In genomic region chr14:50559990-50560928, GRCh38 we compare ENCODE assay signal across 1 cellular context.
A peak's percentile ranks its signal among the peaks of the same experiment; 100 is the strongest.
TF ChIP-seq lines count a peak whose summit lies in the region.

Gene ATL1 (plus strand): TSS chr14:50560145. CDS start chr14:50560266, 121 bp downstream.

TF ChIP-seq in HepG2, 621 proteins besides CTCF, POLR2A, EP300 and RAD21 (continued from another document):
- TF ChIP-seq MYPOP (CRISPR knock-in tag; IDR thresholded peaks at IDR 0.05): peak; percentile 92
- no peak for TF ChIP-seq ZKSCAN1 (IDR thresholded peaks at IDR 0.05; ENCODE audit: low read length)
- TF ChIP-seq ARID5B (CRISPR knock-in tag; IDR thresholded peaks at IDR 0.05): 0 out of 2 replicates have a peak, but pooled peaks have one; percentile 14
- TF ChIP-seq TFDP1 (CRISPR knock-in tag; IDR thresholded peaks at IDR 0.05; ENCODE audit: borderline replicate concordance): no peak
- TF ChIP-seq ZNF800 (CRISPR knock-in tag; IDR thresholded peaks at IDR 0.05): peak; percentile 94
- peak; percentile 41; the same call in 1 of the 2 replicates for TF ChIP-seq ZFX (CRISPR knock-in tag; IDR thresholded peaks at IDR 0.05; ENCODE audit: low read depth)
- no peak for TF ChIP-seq AHR (CRISPR knock-in tag; IDR thresholded peaks at IDR 0.05)
- peak; percentile 7; the same call in 1 of the 2 replicates for TF ChIP-seq ZNF768 (CRISPR knock-in tag; IDR thresholded peaks at IDR 0.05)
- TF ChIP-seq ZNF687 (CRISPR knock-in tag; IDR thresholded peaks at IDR 0.05): peak; percentile 63
- no peak for TF ChIP-seq CEBPZ (IDR thresholded peaks at IDR 0.05; ENCODE audit: low read length)
- peak; percentile 66 for TF ChIP-seq UBTF (CRISPR knock-in tag; IDR thresholded peaks at IDR 0.05)
- peak; percentile 86; the same call in 1 of the 2 replicates for TF ChIP-seq EZH2 (conservative IDR thresholded peaks at IDR 0.05; ENCODE audit: low read depth, low read length)
- TF ChIP-seq HNRNPK (IDR thresholded peaks at IDR 0.05; ENCODE audit: low read depth, low read length, poor library complexity, severe bottlenecking): peak; percentile 40
- TF ChIP-seq GABPB1 (CRISPR knock-in tag; IDR thresholded peaks at IDR 0.05): peak; percentile 32; the same call in 1 of the 2 replicates
- no peak for TF ChIP-seq ZNF136 (CRISPR knock-in tag; IDR thresholded peaks at IDR 0.05; ENCODE audit: low read depth)
- TF ChIP-seq ZNF274 (CRISPR knock-in tag; IDR thresholded peaks at IDR 0.05): 0 out of 2 replicates have a peak, but pooled peaks have one; percentile 47
